8 cellular contexts compared by ENCODE assay signal in the genomic region with DNA sequence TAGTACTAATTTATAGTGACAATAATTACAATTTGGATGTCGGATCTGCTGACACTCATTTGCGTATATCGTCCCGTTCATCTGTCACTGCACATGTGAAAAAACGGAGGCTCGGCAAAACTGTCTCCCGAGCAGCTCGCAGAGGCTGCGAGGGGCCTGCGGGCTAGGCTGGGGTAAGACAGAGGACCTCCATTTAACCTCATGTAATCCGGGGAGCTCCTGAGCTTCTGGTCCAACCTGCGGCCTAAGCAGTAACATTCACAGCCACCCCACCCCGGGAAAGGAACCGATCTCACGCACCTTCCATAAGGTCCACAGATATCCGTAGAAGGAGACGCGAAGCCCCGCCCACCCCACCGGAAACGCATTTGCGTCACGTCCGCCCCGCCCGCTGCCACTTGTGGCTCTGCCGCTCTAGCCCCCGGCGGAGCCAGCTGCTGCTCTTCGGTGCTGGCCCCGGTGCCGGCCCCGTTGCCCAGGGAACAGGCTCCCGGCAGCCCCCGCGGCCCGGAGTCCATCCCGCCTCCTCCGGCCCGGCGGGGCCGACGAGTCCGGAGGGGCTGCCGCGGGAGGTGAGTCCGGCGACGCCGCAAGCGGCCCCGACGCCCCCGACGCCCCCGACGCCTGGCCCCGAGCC. TPM values are rescaled to one million over a fixed set of nuclear protein-coding genes. Genes with fewer than 3 reads are reported as not detected.
DNase-seq lines count a peak whose midpoint lies in the region; ATAC-seq and TF ChIP-seq lines count a peak whose summit lies in the region.

A gene (minus strand): TSS at position 346 of the 637 bp plus-strand sequence. CDS start 39 bp downstream, at position 307.
A gene with protein sequence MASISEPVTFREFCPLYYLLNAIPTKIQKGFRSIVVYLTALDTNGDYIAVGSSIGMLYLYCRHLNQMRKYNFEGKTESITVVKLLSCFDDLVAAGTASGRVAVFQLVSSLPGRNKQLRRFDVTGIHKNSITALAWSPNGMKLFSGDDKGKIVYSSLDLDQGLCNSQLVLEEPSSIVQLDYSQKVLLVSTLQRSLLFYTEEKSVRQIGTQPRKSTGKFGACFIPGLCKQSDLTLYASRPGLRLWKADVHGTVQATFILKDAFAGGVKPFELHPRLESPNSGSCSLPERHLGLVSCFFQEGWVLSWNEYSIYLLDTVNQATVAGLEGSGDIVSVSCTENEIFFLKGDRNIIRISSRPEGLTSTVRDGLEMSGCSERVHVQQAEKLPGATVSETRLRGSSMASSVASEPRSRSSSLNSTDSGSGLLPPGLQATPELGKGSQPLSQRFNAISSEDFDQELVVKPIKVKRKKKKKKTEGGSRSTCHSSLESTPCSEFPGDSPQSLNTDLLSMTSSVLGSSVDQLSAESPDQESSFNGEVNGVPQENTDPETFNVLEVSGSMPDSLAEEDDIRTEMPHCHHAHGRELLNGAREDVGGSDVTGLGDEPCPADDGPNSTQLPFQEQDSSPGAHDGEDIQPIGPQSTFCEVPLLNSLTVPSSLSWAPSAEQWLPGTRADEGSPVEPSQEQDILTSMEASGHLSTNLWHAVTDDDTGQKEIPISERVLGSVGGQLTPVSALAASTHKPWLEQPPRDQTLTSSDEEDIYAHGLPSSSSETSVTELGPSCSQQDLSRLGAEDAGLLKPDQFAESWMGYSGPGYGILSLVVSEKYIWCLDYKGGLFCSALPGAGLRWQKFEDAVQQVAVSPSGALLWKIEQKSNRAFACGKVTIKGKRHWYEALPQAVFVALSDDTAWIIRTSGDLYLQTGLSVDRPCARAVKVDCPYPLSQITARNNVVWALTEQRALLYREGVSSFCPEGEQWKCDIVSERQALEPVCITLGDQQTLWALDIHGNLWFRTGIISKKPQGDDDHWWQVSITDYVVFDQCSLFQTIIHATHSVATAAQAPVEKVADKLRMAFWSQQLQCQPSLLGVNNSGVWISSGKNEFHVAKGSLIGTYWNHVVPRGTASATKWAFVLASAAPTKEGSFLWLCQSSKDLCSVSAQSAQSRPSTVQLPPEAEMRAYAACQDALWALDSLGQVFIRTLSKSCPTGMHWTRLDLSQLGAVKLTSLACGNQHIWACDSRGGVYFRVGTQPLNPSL (N-terminal part only) (plus strand): TSS at position 397 of the 637 bp plus-strand sequence. CDS start 13,781 bp downstream, outside the sequence.

- DNase-seq in GM23338 (ENCODE audit: low spot score), result peak; percentile 99
- DNase-seq in LHCN-M2 (ENCODE audit: low read depth), result peak; percentile 92
- peak; percentile 94 for DNase-seq in RPMI7951 (ENCODE audit: low read depth)
- peak; percentile 95 to 98 for DNase-seq in activated T-helper 1 cell treated with anti-CD3 and anti-CD28 coated beads, Interleukin-2, amount 50 U/mL, for 16 hours (ENCODE audit: low read depth in 1 of 2, low spot score in 1 of 2)
- DNase-seq in fibroblast of lung (ENCODE audit: low read depth in 2 of 2), result peak; percentile 93 to 94
- peak; percentile 88 to 95 (median 92) for DNase-seq in naive thymus-derived CD4-positive, alpha-beta T cell

- H3F3A ChIP-seq in DOHH2 (ENCODE audit: control insufficient read depth, insufficient read depth), result peaks cover 18% of the 10 kb centered on the region
- 0 out of 2 replicates have a peak, but pooled peaks cover 18% of the 10 kb centered on the region for H3F3A ChIP-seq in GM23338 (replicated peaks; ENCODE audit: low read depth)

- no peaks in the 10 kb centered on the region for H3K9me3 Mint-ChIP-seq in GM23338
- H3K9me3 Mint-ChIP-seq in naive thymus-derived CD4-positive, alpha-beta T cell, result no peaks in the 10 kb centered on the region
- no peaks in the 10 kb centered on the region for H3K9me3 Mint-ChIP-seq in stimulated activated memory B cell treated with anti-CD40 and anti-IgM and Interleukin-4, amounts not matched to agents 10 μg/mL and 1 μg/mL and 100 μg/mL, for 72 hours

- H3K27me3 Mint-ChIP-seq in GM23338 (ENCODE audit: insufficient read depth, low read depth, poor library complexity), result peaks cover 3% of the 10 kb centered on the region
- no peaks in the 10 kb centered on the region for H3K27me3 Mint-ChIP-seq in naive thymus-derived CD4-positive, alpha-beta T cell
- no peaks in the 10 kb centered on the region for H3K27me3 Mint-ChIP-seq in stimulated activated memory B cell treated with anti-CD40 and anti-IgM and Interleukin-4, amounts not matched to agents 10 μg/mL and 1 μg/mL and 100 μg/mL, for 72 hours

- H3K9me2 ChIP-seq in DOHH2 (replicated peaks; ENCODE audit: control insufficient read depth, low read length) (no peaks in the 10 kb centered on the region), GM23338 (ENCODE audit: insufficient read depth) (no peaks in the 10 kb centered on the region)

- CTCF ChIA-PET in naive thymus-derived CD4-positive, alpha-beta T cell (lab: Charles Lee), result no interaction called here

- H3K36me3 Mint-ChIP-seq in GM23338 (ENCODE audit: low read depth), result peaks cover 7% of the 10 kb centered on the region
- peaks cover 4 to 17% (median 5%) of the 10 kb centered on the region in 5 donors for H3K36me3 Mint-ChIP-seq in naive thymus-derived CD4-positive, alpha-beta T cell
- H3K36me3 Mint-ChIP-seq in stimulated activated memory B cell treated with anti-CD40 and anti-IgM and Interleukin-4, amounts not matched to agents 10 μg/mL and 1 μg/mL and 100 μg/mL, for 72 hours, result peaks cover 21% of the 10 kb centered on the region

- peak within 1 kb of the TSS; percentile 98 for H2AFZ ChIP-seq in GM23338
- H2AFZ ChIP-seq in fibroblast of lung (ENCODE audit: low read length), result peak within 1 kb of the TSS; percentile 89

- peak; percentile 98 for ATAC-seq in GM23338
- ATAC-seq in naive thymus-derived CD4-positive, alpha-beta T cell, result peak; percentile 97
- ATAC-seq in stimulated activated memory B cell treated with anti-CD40 and anti-IgM and Interleukin-4, amounts not matched to agents 10 μg/mL and 1 μg/mL and 100 μg/mL, for 72 hours, result peak; percentile 96

- peak within 1 kb of the TSS; percentile 80 for H3K4me3 ChIP-seq in DOHH2 (ENCODE audit: low read length)
- H3K4me3 ChIP-seq in GM23338, result peak within 1 kb of the TSS; percentile 99
- H3K4me3 ChIP-seq in fibroblast of lung (replicated peaks in 1 of 4; ENCODE audit: control extremely low read depth in 1 of 4, insufficient read depth in 1 of 4, low read depth in 3 of 4, low read length in 4 of 4), result peak within 1 kb of the TSS; percentile 88 to 98 (median 93)
- peak within 1 kb of the TSS; percentile 96 for H3K4me3 ChIP-seq in naive thymus-derived CD4-positive, alpha-beta T cell (ENCODE audit: low read length)

- H4K20me1 ChIP-seq in DOHH2 (ENCODE audit: control insufficient read depth, insufficient read depth, low read depth, low read length) (no peaks in the 10 kb centered on the region), GM23338 (replicated peaks; ENCODE audit: insufficient read depth) (peaks cover 14% of the 10 kb centered on the region), fibroblast of lung (ENCODE audit: control insufficient read depth, extremely low read depth, insufficient read depth, low read length) (no peaks in the 10 kb centered on the region)

- TF ChIP-seq CTCF in DOHH2 (IDR thresholded peaks at IDR 0.05; ENCODE audit: low read depth, low read length, poor library complexity, severe bottlenecking), result no peak
- TF ChIP-seq CTCF in GM23338 (conservative IDR thresholded peaks at IDR 0.05; ENCODE audit: low read depth in 2 of 2), result no peak
- no peak for TF ChIP-seq CTCF in fibroblast of lung (conservative IDR thresholded peaks at IDR 0.05 in 1 of 2, IDR thresholded peaks at IDR 0.05 in 1 of 2; ENCODE audit: low read depth in 1 of 2, low read length in 2 of 2)

- POLR2A ChIA-PET in naive thymus-derived CD4-positive, alpha-beta T cell (lab: Charles Lee), result interaction anchor here (0.5 to 1.7 kb wide), 10 partner anchors 8 to 1022 kb away, joined by 3 to 6 read pairs (median 4); a partner anchor contains a TSS

- H3K9ac ChIP-seq in fibroblast of lung (ENCODE audit: insufficient read depth, low read length), result peak within 1 kb of the TSS; percentile 94

- H3K4me1 ChIP-seq in DOHH2 (ENCODE audit: control insufficient read depth, low read length) (peaks cover 40% of the 10 kb centered on the region), GM23338 (ENCODE audit: insufficient read depth) (peaks cover 18% of the 10 kb centered on the region), fibroblast of lung (ENCODE audit: control insufficient read depth, extremely low read depth, insufficient read depth, low read length) (peaks cover 9% of the 10 kb centered on the region)
- H3K4me1 ChIP-seq in naive thymus-derived CD4-positive, alpha-beta T cell (ENCODE audit: control insufficient read depth in 2 of 2, insufficient read depth in 2 of 2, low read length in 2 of 2), result peaks cover 6 to 15% of the 10 kb centered on the region in 2 donors

- H3K4me2 ChIP-seq in DOHH2 (ENCODE audit: low read length) (peak within 1 kb of the TSS; percentile 79), GM23338 (peak within 1 kb of the TSS; percentile 99), fibroblast of lung (ENCODE audit: extremely low read depth, insufficient read depth, low read length) (peak within 1 kb of the TSS; percentile 96)

- H3K27me3 ChIP-seq in DOHH2 (ENCODE audit: control insufficient read depth, low read length) (no peaks in the 10 kb centered on the region), GM23338 (ENCODE audit: insufficient read depth) (no peaks in the 10 kb centered on the region), fibroblast of lung (ENCODE audit: control insufficient read depth, insufficient read depth, low read length) (no peaks in the 10 kb centered on the region)
- no peaks in the 10 kb centered on the region for H3K27me3 ChIP-seq in naive thymus-derived CD4-positive, alpha-beta T cell (ENCODE audit: control insufficient read depth in 2 of 2, insufficient read depth in 2 of 2, low read length in 2 of 2)

- intact Hi-C loops in naive thymus-derived CD4-positive, alpha-beta T cell (cut with micrococcal nuclease), result loop anchor here (1.0 to 5.0 kb wide), 14 partner anchors 33 to 1560 kb away; a partner anchor contains a TSS

- H3K9me3 ChIP-seq in DOHH2 (ENCODE audit: control insufficient read depth, insufficient read depth, low read length) (no peaks in the 10 kb centered on the region), fibroblast of lung (ENCODE audit: control insufficient read depth, insufficient read depth, low read depth, low read length) (no peaks in the 10 kb centered on the region)
- no peaks in the 10 kb centered on the region for H3K9me3 ChIP-seq in naive thymus-derived CD4-positive, alpha-beta T cell (ENCODE audit: control insufficient read depth in 2 of 3, low read length in 3 of 3)

- H3K4me3 Mint-ChIP-seq in GM23338, result peak within 1 kb of the TSS; percentile 95; the same call in 2 of the 3 replicates
- peak within 1 kb of the TSS in 6 of 10 donors; percentile 92 to 97 (median 95) for H3K4me3 Mint-ChIP-seq in naive thymus-derived CD4-positive, alpha-beta T cell
- H3K4me3 Mint-ChIP-seq in stimulated activated memory B cell treated with anti-CD40 and anti-IgM and Interleukin-4, amounts not matched to agents 10 μg/mL and 1 μg/mL and 100 μg/mL, for 72 hours, result peak within 1 kb of the TSS; percentile 90

- peak within 1 kb of the TSS; percentile 95 for H3K27ac Mint-ChIP-seq in GM23338
- peak within 1 kb of the TSS; percentile 82 to 99 (median 96) for H3K27ac Mint-ChIP-seq in naive thymus-derived CD4-positive, alpha-beta T cell
- peak within 1 kb of the TSS; percentile 89 for H3K27ac Mint-ChIP-seq in stimulated activated memory B cell treated with anti-CD40 and anti-IgM and Interleukin-4, amounts not matched to agents 10 μg/mL and 1 μg/mL and 100 μg/mL, for 72 hours

- H3K36me3 ChIP-seq in DOHH2 (ENCODE audit: control insufficient read depth, low read length), result peaks cover 9% of the 10 kb centered on the region
- H3K36me3 ChIP-seq in GM23338 (ENCODE audit: insufficient read depth), result peaks cover 8% of the 10 kb centered on the region; the same call in 1 of the 2 replicates
- H3K36me3 ChIP-seq in fibroblast of lung (ENCODE audit: control insufficient read depth, insufficient read depth, low read length), result peaks cover 3% of the 10 kb centered on the region
- peaks cover 0 to 12% (median 6%) of the 10 kb centered on the region in 3 experiments for H3K36me3 ChIP-seq in naive thymus-derived CD4-positive, alpha-beta T cell (ENCODE audit: control insufficient read depth in 2 of 3, insufficient read depth in 3 of 3, low read length in 3 of 3)

- H3K79me2 ChIP-seq in DOHH2 (ENCODE audit: control insufficient read depth, low read length) (peaks cover 46% of the 10 kb centered on the region), GM23338 (replicated peaks; ENCODE audit: insufficient read depth) (peaks cover 40% of the 10 kb centered on the region), fibroblast of lung (ENCODE audit: control insufficient read depth, insufficient read depth, low read length) (peaks cover 32% of the 10 kb centered on the region)

- H3K27ac ChIP-seq in DOHH2 (ENCODE audit: low read depth, low read length), result peak within 1 kb of the TSS; percentile 20
- 0 out of 2 replicates have a peak within 1 kb of the TSS, but pooled peaks have one; percentile 50 for H3K27ac ChIP-seq in GM23338 (ENCODE audit: low read depth)
- peak within 1 kb of the TSS; percentile 97 for H3K27ac ChIP-seq in fibroblast of lung (ENCODE audit: insufficient read depth, low read length)
- H3K27ac ChIP-seq in naive thymus-derived CD4-positive, alpha-beta T cell (ENCODE audit: low read depth, low read length), result peak within 1 kb of the TSS; percentile 87

- H3K4me1 Mint-ChIP-seq in GM23338, result peaks cover 11% of the 10 kb centered on the region
- H3K4me1 Mint-ChIP-seq in naive thymus-derived CD4-positive, alpha-beta T cell, result peaks cover 17 to 42% (median 36%) of the 10 kb centered on the region in 7 donors
- peaks cover 34% of the 10 kb centered on the region for H3K4me1 Mint-ChIP-seq in stimulated activated memory B cell treated with anti-CD40 and anti-IgM and Interleukin-4, amounts not matched to agents 10 μg/mL and 1 μg/mL and 100 μg/mL, for 72 hours

RNA-seq across cellular contexts. Expression of the first gene that starts in this region (rescaled TPM):
- total RNA-seq in GM23338 (2014; rRNA removed; shearing (Covaris generic)), result 54.0 and 65.4 TPM in 2 replicates
- polyA plus RNA-seq in GM23338 (2016; fragmentation: Nextera tagmentation; extraction: Ambion mirVana) (63.1 and 64.9 TPM in 2 replicates), fibroblast of lung (71.8 and 84.1 TPM in 2 replicates)
- total RNA-seq in LHCN-M2 (2014; rRNA removed) (48.4 and 64.4 TPM in 2 replicates), fibroblast of lung (41.6 and 42.8 TPM in 2 replicates)
- polyA plus RNA-seq in LHCN-M2 (2012), result 50.5 TPM
- total RNA-seq in RPMI7951 (2014; rRNA removed; shearing (Covaris generic)), result 56.7 and 59.1 TPM in 2 replicates
- 50.6 and 61.2 TPM in 2 replicates for polyA plus RNA-seq in fibroblast of lung (2012)
- polyA minus RNA-seq in fibroblast of lung (ENCODE audit: low replicate concordance), result 19.1 and 39.8 TPM in 2 replicates
- total RNA-seq in naive thymus-derived CD4-positive, alpha-beta T cell, result 10 to 100 TPM; 16.8 to 34.4 (median 31.8) TPM
- polyA plus RNA-seq in naive thymus-derived CD4-positive, alpha-beta T cell, result 10 to 100 TPM; 43.7 to 57.2 TPM

RNA-seq across cellular contexts. Expression of the second gene that starts in this region (rescaled TPM):
- 16.9 and 20.5 TPM in 2 replicates for total RNA-seq in GM23338 (2014; rRNA removed; shearing (Covaris generic))
- polyA plus RNA-seq in GM23338 (2016; fragmentation: Nextera tagmentation; extraction: Ambion mirVana) (4.8 and 5.2 TPM in 2 replicates), fibroblast of lung (9.2 and 10.5 TPM in 2 replicates)
- total RNA-seq in LHCN-M2 (2014; rRNA removed) (20.4 and 21.7 TPM in 2 replicates), fibroblast of lung (10.3 and 17.8 TPM in 2 replicates)
- polyA plus RNA-seq in LHCN-M2 (2012), result 8.9 TPM
- total RNA-seq in RPMI7951 (2014; rRNA removed; shearing (Covaris generic)), result 5.0 TPM in 2 replicates
- polyA plus RNA-seq in fibroblast of lung (2012), result 11.1 and 12.3 TPM in 2 replicates
- polyA minus RNA-seq in fibroblast of lung (ENCODE audit: low replicate concordance), result 27.8 and 38.0 TPM in 2 replicates
- total RNA-seq in naive thymus-derived CD4-positive, alpha-beta T cell, result 10 to 100 TPM in 3 of 5 experiments, 1 to 10 TPM in 2; 8.7 to 12.9 (median 11.4) TPM
- 1 to 10 TPM; 5.2 to 6.7 TPM for polyA plus RNA-seq in naive thymus-derived CD4-positive, alpha-beta T cell

Comparison
In these comparisons a context has a peak if more than half of its experiments do, and no peak if none do; other contexts are left out.
1. Peak in every context shown above with its lines: DNase-seq, ATAC-seq, H3K4me3 ChIP-seq and H3K27ac ChIP-seq.
2. H3K27ac ChIP-seq: peak in every context shown above with its lines; median percentile 97 in fibroblast of lung; 87 in naive thymus-derived CD4-positive, alpha-beta T cell; 50 in GM23338; 20 in DOHH2.